In genomic region chr12:81992461-81992860, GRCh38 we compare ENCODE assay signal across 8 cellular contexts.
A peak's percentile ranks its signal among the peaks of the same experiment; 100 is the strongest.
DNase-seq lines count a peak whose midpoint lies in the region; ATAC-seq and TF ChIP-seq lines count a peak whose summit lies in the region.

No MANE protein-coding gene starts in this region.

- no peaks in the 10 kb centered on the region for H3K79me2 ChIP-seq in OCI-LY3 (ENCODE audit: low read length)

- no peak overlapping the region for H3K4me2 ChIP-seq in OCI-LY3 (ENCODE audit: low read length)

- DNase-seq in A172 (ENCODE audit: low spot score), result peak; percentile 15
- peak; percentile 37 for DNase-seq in epithelial cell of esophagus (ENCODE audit: low read depth)
- DNase-seq in stomach, result peak; percentile 34
- no peak for DNase-seq in omental fat pad (ENCODE audit: low spot score)

- TF ChIP-seq CTCF in OCI-LY3 (IDR thresholded peaks at IDR 0.05; ENCODE audit: low read depth, low read length), result peak; percentile 35
- peak; percentile 36 for TF ChIP-seq CTCF in epithelial cell of esophagus (IDR thresholded peaks at IDR 0.05; ENCODE audit: insufficient read depth, low read depth, low read length, missing control alignments)
- TF ChIP-seq CTCF in stomach (IDR thresholded peaks at IDR 0.05), result peak in 3 of 7 experiments; percentile 19 to 40 (median 28)
- no peak for TF ChIP-seq CTCF in omental fat pad (IDR thresholded peaks at IDR 0.05)

- H2AFZ ChIP-seq in OCI-LY3 (ENCODE audit: low read depth, low read length), result no peak overlapping the region

- TF ChIP-seq EP300 in stomach (IDR thresholded peaks at IDR 0.05), result no peak

- TF ChIP-seq POLR2A in stomach (IDR thresholded peaks at IDR 0.05), result no peak

- peaks cover 4% of the 10 kb centered on the region; the same call in 1 of the 2 replicates for H3K27me3 ChIP-seq in OCI-LY3 (ENCODE audit: low read depth, low read length)
- no peaks in the 10 kb centered on the region for H3K27me3 ChIP-seq in stomach

- H3K4me3 ChIP-seq in OCI-LY3 (ENCODE audit: low read length), result no peak overlapping the region
- no peak overlapping the region for H3K4me3 ChIP-seq in epithelial cell of esophagus (ENCODE audit: low read length)
- H3K4me3 ChIP-seq in stomach, result no peak overlapping the region

- H3K4me1 ChIP-seq in OCI-LY3 (ENCODE audit: low read length), result peaks cover 6% of the 10 kb centered on the region; the same call in 1 of the 2 replicates
- H3K4me1 ChIP-seq in stomach, result no peaks in the 10 kb centered on the region

- intact Hi-C loops in stomach (cut with DNase I; ENCODE audit: low total_unique reads), result no loop called here

- H3K36me3 ChIP-seq in OCI-LY3 (replicated peaks; ENCODE audit: low read depth, low read length) (no peaks in the 10 kb centered on the region), stomach (no peaks in the 10 kb centered on the region)

- H3K9ac ChIP-seq in OCI-LY3 (ENCODE audit: low read length), result no peak overlapping the region

- no peaks in the 10 kb centered on the region for H4K20me1 ChIP-seq in OCI-LY3 (ENCODE audit: insufficient read depth, low read length)

- no peaks in the 10 kb centered on the region for H3K9me3 ChIP-seq in OCI-LY3 (ENCODE audit: insufficient read depth, low read length)
- no peaks in the 10 kb centered on the region for H3K9me3 ChIP-seq in stomach

- 10 to 50% (median 19%) methylated on average over 2 of the region's 2 CpGs for WGBS in stomach, 5 donors

- H3K27ac ChIP-seq in OCI-LY3 (ENCODE audit: low read length) (no peak overlapping the region), stomach (no peak overlapping the region)

- ATAC-seq in GM18867 (IDR thresholded peaks at IDR 0.05; ENCODE audit: unreplicated experiment) (peak; percentile 69), HG03095 (IDR thresholded peaks at IDR 0.05; ENCODE audit: unreplicated experiment) (no peak), HG02623 (IDR thresholded peaks at IDR 0.05; ENCODE audit: unreplicated experiment) (no peak), omental fat pad (ENCODE audit: low FRiP score) (no peak)

Comparison
In these comparisons a context has a peak if more than half of its experiments do, and no peak if none do; other contexts are left out.
1. CTCF ChIP-seq: peak in OCI-LY3 (single experiment) and epithelial cell of esophagus (single experiment); none in omental fat pad (0 of 3).